Comparison of ENCODE assay signal across 8 cellular contexts in genomic region chr20:41318271-41318649, GRCh38. TPM values are rescaled to one million over a fixed set of nuclear protein-coding genes. Genes with fewer than 3 reads are reported as not detected.
A peak's percentile ranks its signal among the peaks of the same experiment; 100 is the strongest.
DNase-seq lines count a peak whose midpoint lies in the region; ATAC-seq and TF ChIP-seq lines count a peak whose summit lies in the region.

No MANE protein-coding gene starts in this region.

- H3K4me2 ChIP-seq in BLaER1, result peak overlapping the region; percentile 98

- peaks cover 30% of the 10 kb centered on the region for H3K4me1 ChIP-seq in BLaER1
- H3K4me1 ChIP-seq in naive thymus-derived CD4-positive, alpha-beta T cell (ENCODE audit: control insufficient read depth in 2 of 2, insufficient read depth in 2 of 2, low read length in 2 of 2), result no peaks in the 10 kb centered on the region

- no peak for ATAC-seq in naive thymus-derived CD4-positive, alpha-beta T cell
- ATAC-seq in GM19463 (IDR thresholded peaks at IDR 0.05; ENCODE audit: unreplicated experiment) (no peak), GM21576 (IDR thresholded peaks at IDR 0.05; ENCODE audit: unreplicated experiment) (no peak)

- H3K27me3 ChIP-seq in BLaER1, result no peaks in the 10 kb centered on the region
- no peaks in the 10 kb centered on the region for H3K27me3 ChIP-seq in naive thymus-derived CD4-positive, alpha-beta T cell (ENCODE audit: control insufficient read depth in 2 of 2, insufficient read depth in 2 of 2, low read length in 2 of 2)

- no peaks in the 10 kb centered on the region for H3K27me3 Mint-ChIP-seq in chondrocyte (ENCODE audit: low read depth)
- H3K27me3 Mint-ChIP-seq in naive thymus-derived CD4-positive, alpha-beta T cell, result peaks cover 0 to 7% (median 0%) of the 10 kb centered on the region in 5 donors

- POLR2A ChIA-PET in naive thymus-derived CD4-positive, alpha-beta T cell (lab: Charles Lee), result no interaction called here

- no peak for TF ChIP-seq CTCF in chondrocyte (IDR thresholded peaks at IDR 0.05)

- H3K27ac ChIP-seq in BLaER1 (peak overlapping the region; percentile 59; the same call in 1 of the 2 replicates), KOPT-K1 (ENCODE audit: low read depth, low read length, poor library complexity, severe bottlenecking) (peak overlapping the region; percentile 50)
- H3K27ac ChIP-seq in naive thymus-derived CD4-positive, alpha-beta T cell (ENCODE audit: low read depth, low read length), result peak overlapping the region; percentile 59

- DNase-seq in chondrocyte (ENCODE audit: low spot score) (no peak), OCI-M2 (lab: John Stamatoyannopoulos, UW; ENCODE audit: unreplicated experiment) (no peak), ureter (ENCODE audit: low spot score) (no peak)
- DNase-seq in naive thymus-derived CD4-positive, alpha-beta T cell, result no peak

- peaks cover 36% of the 10 kb centered on the region for H3K4me1 Mint-ChIP-seq in chondrocyte (ENCODE audit: low read depth)
- H3K4me1 Mint-ChIP-seq in naive thymus-derived CD4-positive, alpha-beta T cell, result peaks cover 11 to 34% (median 28%) of the 10 kb centered on the region in 7 donors

- H3K4me3 Mint-ChIP-seq in chondrocyte (ENCODE audit: unreplicated experiment), result peak overlapping the region; percentile 68
- H3K4me3 Mint-ChIP-seq in naive thymus-derived CD4-positive, alpha-beta T cell, result peak overlapping the region; percentile 58 to 86 (median 76)

- H3K9ac ChIP-seq in BLaER1, result no peak overlapping the region

- no peaks in the 10 kb centered on the region for H3K9me3 ChIP-seq in BLaER1
- no peaks in the 10 kb centered on the region for H3K9me3 ChIP-seq in KOPT-K1 (ENCODE audit: insufficient read depth, low read length, poor library complexity, severe bottlenecking)
- H3K9me3 ChIP-seq in naive thymus-derived CD4-positive, alpha-beta T cell (ENCODE audit: control insufficient read depth in 2 of 3, low read length in 3 of 3), result no peaks in the 10 kb centered on the region

- no peaks in the 10 kb centered on the region for H4K20me1 ChIP-seq in BLaER1

- CTCF ChIA-PET in naive thymus-derived CD4-positive, alpha-beta T cell (lab: Charles Lee), result no interaction called here

- H3K27ac Mint-ChIP-seq in chondrocyte (ENCODE audit: unreplicated experiment), result no peak overlapping the region
- peak overlapping the region in 7 of 9 donors; percentile 57 to 87 (median 84) for H3K27ac Mint-ChIP-seq in naive thymus-derived CD4-positive, alpha-beta T cell

- H3K4me3 ChIP-seq in BLaER1, result peak overlapping the region; percentile 95; the same call in 1 of the 2 replicates
- H3K4me3 ChIP-seq in naive thymus-derived CD4-positive, alpha-beta T cell (ENCODE audit: low read length), result no peak overlapping the region

- H3K9me3 Mint-ChIP-seq in chondrocyte (ENCODE audit: low read depth), result no peaks in the 10 kb centered on the region
- no peaks in the 10 kb centered on the region for H3K9me3 Mint-ChIP-seq in naive thymus-derived CD4-positive, alpha-beta T cell

- H3K36me3 Mint-ChIP-seq in chondrocyte (ENCODE audit: low read depth), result no peaks in the 10 kb centered on the region
- H3K36me3 Mint-ChIP-seq in naive thymus-derived CD4-positive, alpha-beta T cell, result no peaks in the 10 kb centered on the region

- H3K36me3 ChIP-seq in BLaER1 (no peaks in the 10 kb centered on the region), KOPT-K1 (ENCODE audit: insufficient read depth, low read length) (no peaks in the 10 kb centered on the region)
- H3K36me3 ChIP-seq in naive thymus-derived CD4-positive, alpha-beta T cell (ENCODE audit: control insufficient read depth in 2 of 3, insufficient read depth in 3 of 3, low read length in 3 of 3), result no peaks in the 10 kb centered on the region

- intact Hi-C loops in naive thymus-derived CD4-positive, alpha-beta T cell (cut with micrococcal nuclease), result loop anchor here (5.0 kb wide), 3 partner anchors 86 to 271 kb away; no protein-coding TSS in a partner anchor

RNA-seq across cellular contexts. Expression of gene ZHX3, which starts 0.7 kb away (rescaled TPM):
- total RNA-seq in chondrocyte, result 52.6 to 55.5 TPM (median 52.9 TPM) in 3 replicates
- total RNA-seq in naive thymus-derived CD4-positive, alpha-beta T cell, result 10 to 100 TPM in 2 of 5 experiments, 1 to 10 TPM in 3; 7.9 to 12.8 (median 9.8) TPM
- polyA plus RNA-seq in naive thymus-derived CD4-positive, alpha-beta T cell, result 1 to 10 TPM; 6.6 to 6.9 TPM
- 49.3 TPM for total RNA-seq in ureter

RNA-seq across cellular contexts. Expression of gene LPIN3, which starts 22.4 kb away (rescaled TPM):
- 3.3 to 5.1 TPM (median 3.5 TPM) in 3 replicates for total RNA-seq in chondrocyte
- 1 to 10 TPM in 2 of 5 experiments, under 1 TPM in 3; 0.37 to 3.0 (median 0.84) TPM for total RNA-seq in naive thymus-derived CD4-positive, alpha-beta T cell
- under 1 TPM in 1 of 2 donors, not detected in 1; 0.10 TPM for polyA plus RNA-seq in naive thymus-derived CD4-positive, alpha-beta T cell
- total RNA-seq in ureter, result 30.4 TPM

RNA-seq across cellular contexts. Expression of gene EMILIN3, which starts 48.4 kb away (rescaled TPM):
- total RNA-seq in chondrocyte (0.46 to 1.2 TPM (median 0.47 TPM) in 3 replicates), ureter (2.0 TPM)
- total RNA-seq in naive thymus-derived CD4-positive, alpha-beta T cell, result under 1 TPM in 1 of 5 experiments, not detected in 4; 0.19 TPM
- polyA plus RNA-seq in naive thymus-derived CD4-positive, alpha-beta T cell, result not detected
